1 cellular context compared by ENCODE assay signal in the genomic region with DNA sequence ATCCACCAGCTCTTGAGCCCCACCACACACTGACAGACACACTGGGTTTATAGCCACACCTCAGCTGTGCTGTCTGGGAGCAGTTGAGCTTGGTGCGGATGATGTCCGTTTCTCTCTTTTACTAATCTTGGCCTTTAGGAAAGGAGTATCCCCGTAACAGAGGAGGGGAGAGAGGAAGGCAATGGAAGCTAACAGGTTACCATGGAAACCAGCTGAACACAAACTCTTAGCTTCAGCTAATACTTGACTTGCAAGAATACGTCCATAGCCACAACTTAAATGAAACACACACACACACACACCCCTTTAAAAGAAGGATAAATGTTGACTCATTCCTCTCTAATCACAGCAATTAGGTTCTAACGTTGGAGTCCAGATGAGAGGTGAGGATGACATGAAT.
TF ChIP-seq lines count a peak whose summit lies in the region.

No MANE protein-coding gene starts in this region.

TF ChIP-seq in GM23338, 12 proteins besides CTCF, POLR2A, EP300 and RAD21:
- TF ChIP-seq ZNF114 (CRISPR knock-in tag; IDR thresholded peaks at IDR 0.05) (no peak), NANOG (IDR thresholded peaks at IDR 0.05; ENCODE audit: borderline replicate concordance) (no peak)
